In genomic region chr5:152397581-152397980, GRCh38 we compare ENCODE assay signal across 19 cellular contexts. TPM values are rescaled to one million over a fixed set of nuclear protein-coding genes. Genes with fewer than 3 reads are reported as not detected.
DNase-seq lines count a peak whose midpoint lies in the region; ATAC-seq and FAIRE-seq lines count a peak whose summit lies in the region.
"Had no signal": no experiment of that assay in that cellular context is flagged by ENCODE, and none has a peak within 500 bp of the region (broad histone marks: within the 10 kb centered on the region; RNA-seq: fewer than 3 reads in every experiment).

No MANE protein-coding gene starts in this region.

- H3K4me3 Mint-ChIP-seq in activated naive CD8-positive, alpha-beta T cell treated with anti-CD3 and anti-CD28 coated beads, Interleukin-2, amount 10 ng/mL, durations not matched to agents 7 days and 5 days = peak overlapping the region; percentile 3
- no peak overlapping the region for H3K4me3 Mint-ChIP-seq in activated naive CD8-positive, alpha-beta T cell treated with anti-CD3 and anti-CD28 coated beads, Interleukin-2, amount 50 U/mL, for 24 hours
- H3K4me3 Mint-ChIP-seq in T-helper 17 cell = no peak overlapping the region
- H3K4me3 Mint-ChIP-seq: activated T-cell treated with anti-CD3 and anti-CD28 coated beads, Interleukin-2, amount 50 U/mL, for 24 hours had no signal

- H3K36me3 Mint-ChIP-seq in activated naive CD8-positive, alpha-beta T cell treated with anti-CD3 and anti-CD28 coated beads, Interleukin-2, amount 10 ng/mL, durations not matched to agents 7 days and 5 days = no peaks in the 10 kb centered on the region
- H3K36me3 Mint-ChIP-seq in activated naive CD8-positive, alpha-beta T cell treated with anti-CD3 and anti-CD28 coated beads, Interleukin-2, amount 50 U/mL, for 24 hours (ENCODE audit: low read depth) = no peaks in the 10 kb centered on the region
- H3K36me3 Mint-ChIP-seq in T-helper 17 cell (ENCODE audit: low read depth) = no peaks in the 10 kb centered on the region

- no peaks in the 10 kb centered on the region for H3K9me3 Mint-ChIP-seq in activated naive CD8-positive, alpha-beta T cell treated with anti-CD3 and anti-CD28 coated beads, Interleukin-2, amount 10 ng/mL, durations not matched to agents 7 days and 5 days
- no peaks in the 10 kb centered on the region for H3K9me3 Mint-ChIP-seq in activated naive CD8-positive, alpha-beta T cell treated with anti-CD3 and anti-CD28 coated beads, Interleukin-2, amount 50 U/mL, for 24 hours
- H3K9me3 Mint-ChIP-seq: activated T-cell treated with anti-CD3 and anti-CD28 coated beads, Interleukin-2, amount 50 U/mL, for 24 hours had no signal

- peak; percentile 58 for ATAC-seq in activated naive CD8-positive, alpha-beta T cell treated with anti-CD3 and anti-CD28 coated beads, Interleukin-2, amount 10 ng/mL, durations not matched to agents 7 days and 5 days (ENCODE audit: low read depth)
- no peak for ATAC-seq in activated naive CD8-positive, alpha-beta T cell treated with anti-CD3 and anti-CD28 coated beads, Interleukin-2, amount 50 U/mL, for 24 hours
- peak; percentile 86 for ATAC-seq in GM21723 (IDR thresholded peaks at IDR 0.05; ENCODE audit: unreplicated experiment)
- peak; percentile 87 for ATAC-seq in HG03097 (IDR thresholded peaks at IDR 0.05; ENCODE audit: low FRiP score, unreplicated experiment)
- ATAC-seq in T-helper 17 cell = no peak
- ATAC-seq: A549; activated CD4-positive, CD25-positive, alpha-beta regulatory T cell treated with anti-CD3 and anti-CD28 coated beads, Interleukin-2, amount 50 U/mL, for 24 hours; HCT116; K562; pancreas; SK-N-SH treated with all-trans-retinoic acid at 6 μM for 48 hours had no signal

- H3K27me3 Mint-ChIP-seq in activated naive CD8-positive, alpha-beta T cell treated with anti-CD3 and anti-CD28 coated beads, Interleukin-2, amount 10 ng/mL, durations not matched to agents 7 days and 5 days = no peaks in the 10 kb centered on the region
- H3K27me3 Mint-ChIP-seq in activated naive CD8-positive, alpha-beta T cell treated with anti-CD3 and anti-CD28 coated beads, Interleukin-2, amount 50 U/mL, for 24 hours = peaks cover 2% of the 10 kb centered on the region
- H3K27me3 Mint-ChIP-seq in T-helper 17 cell = peaks cover 24% of the 10 kb centered on the region
- H3K27me3 Mint-ChIP-seq: activated T-cell treated with anti-CD3 and anti-CD28 coated beads, Interleukin-2, amount 50 U/mL, for 24 hours had no signal

- FAIRE-seq in HTR-8/SVneo (lab: Jason Lieb, UNC) = no peak
- FAIRE-seq: A549, K562, pancreas had no signal

- POLR2A ChIA-PET in activated naive CD8-positive, alpha-beta T cell treated with anti-CD3 and anti-CD28 coated beads, Interleukin-2, amount 10 ng/mL, durations not matched to agents 7 days and 5 days (lab: Charles Lee) = no interaction called here

- no peak for DNase-seq in activated naive CD8-positive, alpha-beta T cell treated with anti-CD3 and anti-CD28 coated beads, Interleukin-2, amount 10 ng/mL, durations not matched to agents 7 days and 5 days
- no peak for DNase-seq in activated naive CD8-positive, alpha-beta T cell treated with anti-CD3 and anti-CD28 coated beads, Interleukin-2, amount 50 U/mL, for 24 hours
- DNase-seq in T-helper 17 cell = no peak
- DNase-seq in HTR-8/SVneo (ENCODE audit: insufficient read length, low spot score) = no peak
- DNase-seq in NCI-H187 (lab: John Stamatoyannopoulos, UW) = no peak
- no peak for DNase-seq in CD1c-positive myeloid dendritic cell (ENCODE audit: extremely low spot score)
- DNase-seq: activated T-cell treated with anti-CD3 and anti-CD28 coated beads, Interleukin-2, amount 50 U/mL, for 24 hours; amygdala; colonic mucosa; NCI-H1694 treated with DMSO at 0.1 percent for 48 hours; pancreas; upper lobe of left lung had no signal

- H3K9me3 ChIP-seq in T-helper 17 cell (ENCODE audit: control insufficient read depth, low read length, poor library complexity, severe bottlenecking) = no peaks in the 10 kb centered on the region
- H3K9me3 ChIP-seq: A549, colonic mucosa, pancreas, upper lobe of left lung had no signal

- H3K4me1 Mint-ChIP-seq in activated naive CD8-positive, alpha-beta T cell treated with anti-CD3 and anti-CD28 coated beads, Interleukin-2, amount 10 ng/mL, durations not matched to agents 7 days and 5 days = peaks cover 2% of the 10 kb centered on the region
- H3K4me1 Mint-ChIP-seq in activated naive CD8-positive, alpha-beta T cell treated with anti-CD3 and anti-CD28 coated beads, Interleukin-2, amount 50 U/mL, for 24 hours = no peaks in the 10 kb centered on the region
- H3K4me1 Mint-ChIP-seq in T-helper 17 cell = no peaks in the 10 kb centered on the region

- no peak overlapping the region for H3K27ac Mint-ChIP-seq in activated naive CD8-positive, alpha-beta T cell treated with anti-CD3 and anti-CD28 coated beads, Interleukin-2, amount 10 ng/mL, durations not matched to agents 7 days and 5 days
- H3K27ac Mint-ChIP-seq in activated naive CD8-positive, alpha-beta T cell treated with anti-CD3 and anti-CD28 coated beads, Interleukin-2, amount 50 U/mL, for 24 hours = no peak overlapping the region
- H3K27ac Mint-ChIP-seq in T-helper 17 cell = no peak overlapping the region
- H3K27ac Mint-ChIP-seq: activated T-cell treated with anti-CD3 and anti-CD28 coated beads, Interleukin-2, amount 50 U/mL, for 24 hours had no signal

RNA-seq across cellular contexts. Expression of gene NMUR2, which starts 7.5 kb away (rescaled TPM):
- total RNA-seq in activated naive CD8-positive, alpha-beta T cell treated with anti-CD3 and anti-CD28 coated beads, Interleukin-2, amount 10 ng/mL, durations not matched to agents 7 days and 5 days = not detected
- total RNA-seq in T-helper 17 cell = not detected
- total RNA-seq: colonic mucosa, K562, pancreas had no signal

Comparison
In these comparisons a context has a peak if more than half of its experiments do, and no peak if none do; other contexts are left out.
1. ATAC-seq: peak in activated naive CD8-positive, alpha-beta T cell treated with anti-CD3 and anti-CD28 coated beads, Interleukin-2, amount 10 ng/mL, durations not matched to agents 7 days and 5 days (single experiment), GM21723 (single experiment) and HG03097 (single experiment); none in activated naive CD8-positive, alpha-beta T cell treated with anti-CD3 and anti-CD28 coated beads, Interleukin-2, amount 50 U/mL, for 24 hours (single experiment) and T-helper 17 cell (single experiment).